In genomic region chr9:15155323-15155722, GRCh38 we compare ENCODE assay signal across 25 cellular contexts.
DNase-seq lines count a peak whose midpoint lies in the region; ATAC-seq and TF ChIP-seq lines count a peak whose summit lies in the region.
"Had no signal": no experiment of that assay in that cellular context is flagged by ENCODE, and none has a peak within 500 bp of the region (broad histone marks: within the 10 kb centered on the region; RNA-seq: fewer than 3 reads in every experiment).

No MANE protein-coding gene starts in this region.

- H3K36me3 ChIP-seq in BLaER1 (no peaks in the 10 kb centered on the region), osteoblast (ENCODE audit: insufficient read depth, low read length) (no peaks in the 10 kb centered on the region), thoracic aorta (no peaks in the 10 kb centered on the region)
- H3K36me3 ChIP-seq: MG63, ovary, Peyer's patch, upper lobe of left lung had no signal

- 0 out of 2 replicates have a peak overlapping the region, but pooled peaks have one; percentile 5 for H3K4me2 ChIP-seq in BLaER1
- H3K4me2 ChIP-seq in osteoblast (ENCODE audit: insufficient read depth, low read length) = peak overlapping the region; percentile 5

- no peaks in the 10 kb centered on the region for H4K20me1 ChIP-seq in BLaER1
- no peaks in the 10 kb centered on the region for H4K20me1 ChIP-seq in osteoblast (ENCODE audit: insufficient read depth, low read length)

- no peaks in the 10 kb centered on the region for H3K27me3 Mint-ChIP-seq in chondrocyte (ENCODE audit: low read depth)
- H3K27me3 Mint-ChIP-seq: activated T-helper 17 cell treated with anti-CD3 and anti-CD28 coated beads, Interleukin-2, amount 50 U/mL, for 72 hours had no signal

- H3K4me3 Mint-ChIP-seq in chondrocyte (ENCODE audit: unreplicated experiment) = no peak overlapping the region
- H3K4me3 Mint-ChIP-seq: activated T-helper 17 cell treated with anti-CD3 and anti-CD28 coated beads, Interleukin-2, amount 50 U/mL, for 72 hours; naive thymus-derived CD8-positive, alpha-beta T cell; stimulated activated memory B cell treated with anti-CD40 and anti-IgM and Interleukin-4, amounts not matched to agents 10 μg/mL and 1 μg/mL and 100 μg/mL, for 72 hours; WTC11 had no signal

- H2AFZ ChIP-seq in osteoblast (ENCODE audit: low read length) = no peak overlapping the region

- no peak for TF ChIP-seq CTCF in chondrocyte (IDR thresholded peaks at IDR 0.05)
- TF ChIP-seq CTCF in osteoblast (IDR thresholded peaks at IDR 0.05; ENCODE audit: extremely low read depth, low read depth, low read length) = no peak
- TF ChIP-seq CTCF in thoracic aorta (IDR thresholded peaks at IDR 0.05) = no peak

- H3K36me3 Mint-ChIP-seq in chondrocyte (ENCODE audit: low read depth) = peaks cover 5% of the 10 kb centered on the region
- H3K36me3 Mint-ChIP-seq: activated naive CD4-positive, alpha-beta T cell treated with anti-CD3 and anti-CD28 coated beads, Interleukin-2, amount 50 U/mL, for 72 hours; CD4-positive, CD25-positive, alpha-beta regulatory T cell; stimulated activated memory B cell treated with anti-CD40 and anti-IgM and Interleukin-4, amounts not matched to agents 10 μg/mL and 1 μg/mL and 100 μg/mL, for 72 hours; WTC11 had no signal

- H3K79me2 ChIP-seq in osteoblast (ENCODE audit: insufficient read depth, low read length) = no peaks in the 10 kb centered on the region

- H3K9me3 Mint-ChIP-seq in chondrocyte (ENCODE audit: low read depth) = peaks cover 4% of the 10 kb centered on the region
- H3K9me3 Mint-ChIP-seq: activated naive CD4-positive, alpha-beta T cell treated with anti-CD3 and anti-CD28 coated beads, Interleukin-2, amount 50 U/mL, for 72 hours; activated T-helper 17 cell treated with anti-CD3 and anti-CD28 coated beads, Interleukin-2, amount 50 U/mL, for 72 hours; CD4-positive, CD25-positive, alpha-beta regulatory T cell; naive thymus-derived CD8-positive, alpha-beta T cell; stimulated activated memory B cell treated with anti-CD40 and anti-IgM and Interleukin-4, amounts not matched to agents 10 μg/mL and 1 μg/mL and 100 μg/mL, for 72 hours had no signal

- H3K4me1 ChIP-seq in BLaER1 (peaks cover 26% of the 10 kb centered on the region), osteoblast (ENCODE audit: insufficient read depth, low read length) (peaks cover 49% of the 10 kb centered on the region), thoracic aorta (ENCODE audit: control insufficient read depth in 1 of 2, low read depth in 2 of 2) (peaks cover 46 to 89% of the 10 kb centered on the region in 2 donors)
- H3K4me1 ChIP-seq: Peyer's patch had no signal

- no peak overlapping the region for H3K4me3 ChIP-seq in BLaER1
- H3K4me3 ChIP-seq in osteoblast (ENCODE audit: insufficient read depth, low read length) = no peak overlapping the region
- H3K4me3 ChIP-seq in thoracic aorta = peak overlapping the region; percentile 18
- H3K4me3 ChIP-seq: MG63, ovary, Peyer's patch, upper lobe of left lung had no signal

- no peaks in the 10 kb centered on the region for H3K9me3 ChIP-seq in BLaER1
- no peaks in the 10 kb centered on the region for H3K9me3 ChIP-seq in osteoblast (ENCODE audit: low read depth, low read length)
- no peaks in the 10 kb centered on the region for H3K9me3 ChIP-seq in thoracic aorta
- H3K9me3 ChIP-seq: ovary, Peyer's patch, upper lobe of left lung had no signal

- ATAC-seq in thoracic aorta (ENCODE audit: insufficient number of reproducible peaks, low FRiP score, low read depth) (no peak), GM21447 (IDR thresholded peaks at IDR 0.05; ENCODE audit: unreplicated experiment) (no peak)
- ATAC-seq: activated naive CD4-positive, alpha-beta T cell treated with anti-CD3 and anti-CD28 coated beads, Interleukin-2, amount 50 U/mL, for 72 hours; activated T-helper 17 cell treated with anti-CD3 and anti-CD28 coated beads, Interleukin-2, amount 50 U/mL, for 72 hours; left colon; naive thymus-derived CD8-positive, alpha-beta T cell; stimulated activated memory B cell treated with anti-CD40 and anti-IgM and Interleukin-4, amounts not matched to agents 10 μg/mL and 1 μg/mL and 100 μg/mL, for 72 hours; WTC11 had no signal

- H3K27ac Mint-ChIP-seq in chondrocyte (ENCODE audit: unreplicated experiment) = peak overlapping the region; percentile 82
- H3K27ac Mint-ChIP-seq: activated naive CD4-positive, alpha-beta T cell treated with anti-CD3 and anti-CD28 coated beads, Interleukin-2, amount 50 U/mL, for 72 hours; activated T-helper 17 cell treated with anti-CD3 and anti-CD28 coated beads, Interleukin-2, amount 50 U/mL, for 72 hours; CD4-positive, CD25-positive, alpha-beta regulatory T cell; naive thymus-derived CD8-positive, alpha-beta T cell; stimulated activated memory B cell treated with anti-CD40 and anti-IgM and Interleukin-4, amounts not matched to agents 10 μg/mL and 1 μg/mL and 100 μg/mL, for 72 hours; WTC11 had no signal

- H3K27me3 ChIP-seq in BLaER1 (no peaks in the 10 kb centered on the region), osteoblast (ENCODE audit: insufficient read depth, low read length) (no peaks in the 10 kb centered on the region), thoracic aorta (replicated peaks; ENCODE audit: insufficient read depth) (no peaks in the 10 kb centered on the region)
- H3K27me3 ChIP-seq: MG63, ovary, Peyer's patch, upper lobe of left lung had no signal

- no peak overlapping the region for H3K27ac ChIP-seq in BLaER1
- H3K27ac ChIP-seq in osteoblast (ENCODE audit: low read depth, low read length) = peak overlapping the region; percentile 83
- peak overlapping the region; percentile 87 to 90 for H3K27ac ChIP-seq in thoracic aorta
- H3K27ac ChIP-seq: ovary, upper lobe of left lung had no signal

- no peak for DNase-seq in chondrocyte (ENCODE audit: low spot score)
- DNase-seq in osteoblast (ENCODE audit: insufficient read length, low spot score, missing footprints) = no peak
- no peak for DNase-seq in thoracic aorta (ENCODE audit: low spot score)
- DNase-seq in dedifferentiated amniotic fluid mesenchymal stem cell (ENCODE audit: extremely low spot score) = no peak
- DNase-seq in OCI-M2 (lab: John Stamatoyannopoulos, UW; ENCODE audit: unreplicated experiment) = no peak
- DNase-seq: activated CD8-positive, alpha-beta memory T cell treated with anti-CD3 and anti-CD28 coated beads, Interleukin-2, amount 50 U/mL, for 4 hours; CD4-positive, CD25-positive, alpha-beta regulatory T cell; cerebellar nuclear complex; GDM1; HCEC 1CT; left colon; mesendoderm; naive thymus-derived CD8-positive, alpha-beta T cell; NCI-H1436 treated with DMSO at 0.1 percent for 48 hours; NCI-H510A treated with DMSO at 0.1 percent for 48 hours; Peyer's patch; upper lobe of left lung had no signal

- peaks cover 61% of the 10 kb centered on the region for H3K4me1 Mint-ChIP-seq in chondrocyte (ENCODE audit: low read depth)
- H3K4me1 Mint-ChIP-seq: activated T-helper 17 cell treated with anti-CD3 and anti-CD28 coated beads, Interleukin-2, amount 50 U/mL, for 72 hours; CD4-positive, CD25-positive, alpha-beta regulatory T cell; naive thymus-derived CD8-positive, alpha-beta T cell; stimulated activated memory B cell treated with anti-CD40 and anti-IgM and Interleukin-4, amounts not matched to agents 10 μg/mL and 1 μg/mL and 100 μg/mL, for 72 hours had no signal

- H3K9ac ChIP-seq in BLaER1 = no peak overlapping the region
